ENCODE assay signal across 14 cellular contexts in the genomic region with DNA sequence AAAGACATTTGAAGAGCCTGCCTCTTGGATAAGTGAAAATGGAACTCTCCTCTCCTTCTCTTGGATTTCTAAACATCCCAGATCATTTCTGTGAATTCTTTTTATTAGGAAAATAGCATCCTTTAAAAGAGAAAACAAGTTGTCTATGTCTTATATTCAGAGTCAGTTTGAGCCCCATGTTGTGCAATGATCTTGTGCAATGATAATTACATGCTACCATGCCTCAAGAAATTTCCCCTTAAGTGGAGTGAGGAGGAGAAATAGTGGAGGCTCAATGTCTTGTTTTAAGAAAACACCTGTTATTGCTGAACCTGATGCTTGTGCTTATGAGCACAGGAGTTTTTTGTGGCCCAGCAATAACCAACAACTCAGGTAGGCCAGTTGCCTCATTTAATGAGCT.
DNase-seq lines count a peak whose midpoint lies in the region; ATAC-seq and TF ChIP-seq lines count a peak whose summit lies in the region.
"Had no signal": no experiment of that assay in that cellular context is flagged by ENCODE, and none has a peak within 500 bp of the region (broad histone marks: within the 10 kb centered on the region; RNA-seq: fewer than 3 reads in every experiment).

No MANE protein-coding gene starts in this region.

- H3K79me1 ChIP-seq in trophoblast cell (ENCODE audit: low read length) = no peaks in the 10 kb centered on the region

- no peak overlapping the region for H4K8ac ChIP-seq in trophoblast cell (ENCODE audit: low read depth, low read length)

- no peak overlapping the region for H2AK5ac ChIP-seq in trophoblast cell (ENCODE audit: low read length)

- H4K91ac ChIP-seq in trophoblast cell (ENCODE audit: low read depth, low read length) = no peak overlapping the region

- no peak overlapping the region for H3K23ac ChIP-seq in trophoblast cell (ENCODE audit: low read length)

- H4K12ac ChIP-seq in trophoblast cell (ENCODE audit: low read depth, low read length) = no peak overlapping the region

- H3K9me2 ChIP-seq in Loucy (replicated peaks; ENCODE audit: low read depth, low read length) = no peaks in the 10 kb centered on the region

- H3K18ac ChIP-seq in trophoblast cell (ENCODE audit: low read length) = no peak overlapping the region

- no peaks in the 10 kb centered on the region for H3K36me3 ChIP-seq in Loucy (ENCODE audit: insufficient read depth, low read length)
- H3K36me3 ChIP-seq in trophoblast cell (ENCODE audit: control insufficient read depth in 1 of 2, insufficient read depth in 2 of 2, low read length in 2 of 2) = no peaks in the 10 kb centered on the region
- H3K36me3 ChIP-seq: BLaER1 treated with 17β-estradiol and CSF1 and Interleukin-3, amounts not matched to agents 10 nM and 100 nM had no signal

- H3K79me2 ChIP-seq in Loucy (ENCODE audit: insufficient read depth, low read length) (no peaks in the 10 kb centered on the region), trophoblast cell (ENCODE audit: control insufficient read depth, insufficient read depth, low read length, poor library complexity) (no peaks in the 10 kb centered on the region)

- no peak overlapping the region for H2BK12ac ChIP-seq in trophoblast cell (ENCODE audit: low read length)

- peaks cover 8% of the 10 kb centered on the region for H3K4me1 ChIP-seq in Loucy (ENCODE audit: insufficient read depth, low read length, poor library complexity, severe bottlenecking)
- no peaks in the 10 kb centered on the region for H3K4me1 ChIP-seq in trophoblast cell (ENCODE audit: control insufficient read depth in 1 of 2, insufficient read depth in 2 of 2, low read length in 2 of 2)
- H3K4me1 ChIP-seq: BLaER1 treated with 17β-estradiol and CSF1 and Interleukin-3, amounts not matched to agents 10 nM and 100 nM had no signal

- no peak overlapping the region for H3K9ac ChIP-seq in Loucy (ENCODE audit: low read depth, low read length, poor library complexity, severe bottlenecking)
- H3K9ac ChIP-seq in trophoblast cell (ENCODE audit: low read length) = no peak overlapping the region
- H3K9ac ChIP-seq: BLaER1 treated with 17β-estradiol and CSF1 and Interleukin-3, amounts not matched to agents 10 nM and 100 nM had no signal

- DNase-seq in NOMO-1 treated with DMSO at 0.1 percent for 48 hours (lab: John Stamatoyannopoulos, UW; ENCODE audit: unreplicated experiment) (peak; percentile 84), amniotic epithelial cell (ENCODE audit: low read depth) (peak; percentile 70), trophoblast cell (peak; percentile 27 to 72), T-helper 1 cell (no peak), left colon (no peak)
- DNase-seq: DMS 273 treated with DMSO at 0.1 percent for 48 hours, NCI-H1105, NCI-H187, NCI-H2171 treated with DMSO at 0.1 percent for 48 hours, NCI-H774, RPMI8226 had no signal

- no peak overlapping the region for H3K4ac ChIP-seq in trophoblast cell (ENCODE audit: low read depth, low read length)

- ATAC-seq in HG03521 (IDR thresholded peaks at IDR 0.05; ENCODE audit: unreplicated experiment) = no peak
- ATAC-seq in left colon = no peak

- H3K14ac ChIP-seq in trophoblast cell (ENCODE audit: low read length) = no peak overlapping the region

- no peaks in the 10 kb centered on the region for H4K20me1 ChIP-seq in Loucy (ENCODE audit: insufficient read depth, low read length, poor library complexity, severe bottlenecking)
- H4K20me1 ChIP-seq: BLaER1 treated with 17β-estradiol and CSF1 and Interleukin-3, amounts not matched to agents 10 nM and 100 nM had no signal

- H3K27ac ChIP-seq in trophoblast cell (ENCODE audit: low read depth, low read length) = no peak overlapping the region
- H3K27ac ChIP-seq: BLaER1 treated with 17β-estradiol and CSF1 and Interleukin-3, amounts not matched to agents 10 nM and 100 nM had no signal

- H2BK5ac ChIP-seq in trophoblast cell (ENCODE audit: low read depth, low read length, poor library complexity) = no peak overlapping the region

- H3K9me3 ChIP-seq in Loucy (ENCODE audit: insufficient read depth, low read depth, low read length) (no peaks in the 10 kb centered on the region), trophoblast cell (ENCODE audit: insufficient read depth, low read depth, low read length) (no peaks in the 10 kb centered on the region)
- H3K9me3 ChIP-seq: BLaER1 treated with 17β-estradiol and CSF1 and Interleukin-3, amounts not matched to agents 10 nM and 100 nM had no signal

- no peaks in the 10 kb centered on the region for H3F3A ChIP-seq in Loucy (ENCODE audit: low read depth)

- H2AFZ ChIP-seq in Loucy (ENCODE audit: low read length) = no peak overlapping the region
- H2AFZ ChIP-seq in trophoblast cell (ENCODE audit: insufficient read depth, low read length, poor library complexity) = no peak overlapping the region

- intact Hi-C loops in left colon (cut with DNase I, micrococcal nuclease) = no loop called here

- H3K27me3 ChIP-seq in Loucy (ENCODE audit: insufficient read depth, low read length, poor library complexity, severe bottlenecking) (no peaks in the 10 kb centered on the region), trophoblast cell (ENCODE audit: insufficient read depth, low read length) (no peaks in the 10 kb centered on the region)
- H3K27me3 ChIP-seq: BLaER1 treated with 17β-estradiol and CSF1 and Interleukin-3, amounts not matched to agents 10 nM and 100 nM had no signal

- H2BK120ac ChIP-seq in trophoblast cell (ENCODE audit: insufficient read depth, low read length, poor library complexity) = no peak overlapping the region

- TF ChIP-seq CTCF in Loucy (conservative IDR thresholded peaks at IDR 0.05; ENCODE audit: low read length) = no peak

- H3K4me3 ChIP-seq in Loucy (ENCODE audit: low read length, poor library complexity, severe bottlenecking) (no peak overlapping the region), trophoblast cell (ENCODE audit: low read depth, low read length) (no peak overlapping the region)
- H3K4me3 ChIP-seq: BLaER1 treated with 17β-estradiol and CSF1 and Interleukin-3, amounts not matched to agents 10 nM and 100 nM had no signal

- H3K4me2 ChIP-seq in Loucy (ENCODE audit: low read depth, low read length, poor library complexity, severe bottlenecking) (peak overlapping the region; percentile 4), trophoblast cell (ENCODE audit: low read length) (no peak overlapping the region)
- H3K4me2 ChIP-seq: BLaER1 treated with 17β-estradiol and CSF1 and Interleukin-3, amounts not matched to agents 10 nM and 100 nM had no signal

Comparison
In these comparisons a context has a peak if more than half of its experiments do, and no peak if none do; other contexts are left out.
1. DNase-seq: peak in NOMO-1 treated with DMSO at 0.1 percent for 48 hours (single experiment), amniotic epithelial cell (single experiment) and trophoblast cell (2 of 2); none in T-helper 1 cell (0 of 5) and left colon (0 of 2).